Comparison of ENCODE assay signal across 8 cellular contexts in genomic region chr3:48465531-48466378, GRCh38. TPM values are rescaled to one million over a fixed set of nuclear protein-coding genes. Genes with fewer than 3 reads are reported as not detected.
DNase-seq lines count a peak whose midpoint lies in the region; ATAC-seq and TF ChIP-seq lines count a peak whose summit lies in the region.

No MANE protein-coding gene starts in this region.

- peak overlapping the region; percentile 92 for H3K27ac ChIP-seq in RWPE2 (ENCODE audit: poor library complexity, severe bottlenecking)

- H3K27ac Mint-ChIP-seq in natural killer cell treated with Interleukin-12 subunit alpha and Interleukin-12 subunit beta and Interleukin-15 and Interleukin-18, amount 100 ng/mL, for 72 hours = peak overlapping the region; percentile 96 to 100
- H3K27ac Mint-ChIP-seq in stimulated activated naive CD8-positive, alpha-beta T cell treated with anti-CD3 and anti-CD28 coated beads, Interleukin-15, Interleukin-2, amounts not matched to agents 100 ng/mL and 50 ng/mL, for 24 hours = peak overlapping the region; percentile 96

- H3K9me3 Mint-ChIP-seq in natural killer cell treated with Interleukin-12 subunit alpha and Interleukin-12 subunit beta and Interleukin-15 and Interleukin-18, amount 100 ng/mL, for 72 hours = no peaks in the 10 kb centered on the region
- H3K9me3 Mint-ChIP-seq in stimulated activated naive CD8-positive, alpha-beta T cell treated with anti-CD3 and anti-CD28 coated beads, Interleukin-15, Interleukin-2, amounts not matched to agents 100 ng/mL and 50 ng/mL, for 24 hours = no peaks in the 10 kb centered on the region

- H3K4me3 ChIP-seq in RWPE2 (ENCODE audit: severe bottlenecking) (peak overlapping the region; percentile 40), fibroblast of the aortic adventitia (ENCODE audit: low read depth, low read length) (peak overlapping the region; percentile 66)

- H3K4me1 Mint-ChIP-seq in natural killer cell treated with Interleukin-12 subunit alpha and Interleukin-12 subunit beta and Interleukin-15 and Interleukin-18, amount 100 ng/mL, for 72 hours (ENCODE audit: low read depth in 2 of 2) = peaks cover 39 to 41% of the 10 kb centered on the region in 2 donors
- peaks cover 52% of the 10 kb centered on the region for H3K4me1 Mint-ChIP-seq in stimulated activated naive CD8-positive, alpha-beta T cell treated with anti-CD3 and anti-CD28 coated beads, Interleukin-15, Interleukin-2, amounts not matched to agents 100 ng/mL and 50 ng/mL, for 24 hours (ENCODE audit: low read depth)

- no peaks in the 10 kb centered on the region for H3K27me3 Mint-ChIP-seq in natural killer cell treated with Interleukin-12 subunit alpha and Interleukin-12 subunit beta and Interleukin-15 and Interleukin-18, amount 100 ng/mL, for 72 hours
- H3K27me3 Mint-ChIP-seq in stimulated activated naive CD8-positive, alpha-beta T cell treated with anti-CD3 and anti-CD28 coated beads, Interleukin-15, Interleukin-2, amounts not matched to agents 100 ng/mL and 50 ng/mL, for 24 hours = no peaks in the 10 kb centered on the region

- ATAC-seq in GM21515 (IDR thresholded peaks at IDR 0.05; ENCODE audit: unreplicated experiment) = peak; percentile 69
- peak; percentile 90 for ATAC-seq in RWPE2 (ENCODE audit: low read depth)
- peak; percentile 95 to 96 for ATAC-seq in natural killer cell treated with Interleukin-12 subunit alpha and Interleukin-12 subunit beta and Interleukin-15 and Interleukin-18, amount 100 ng/mL, for 72 hours

- peak; percentile 84 for DNase-seq in DMS153 (lab: John Stamatoyannopoulos, UW)
- DNase-seq in HuH-7.5 (ENCODE audit: low spot score) = peak; percentile 73
- DNase-seq in RWPE2 (ENCODE audit: low spot score) = peak; percentile 99
- peak; percentile 56 for DNase-seq in activated gamma-delta T cell (lab: John Stamatoyannopoulos, UW)
- DNase-seq in fibroblast of the aortic adventitia (ENCODE audit: low read depth) = peak; percentile 100
- DNase-seq in natural killer cell treated with Interleukin-12 subunit alpha and Interleukin-12 subunit beta and Interleukin-15 and Interleukin-18, amount 100 ng/mL, for 72 hours (ENCODE audit: low spot score) = peak; percentile 87

- H3K36me3 ChIP-seq in RWPE2 (ENCODE audit: low read depth) = peaks cover 32% of the 10 kb centered on the region

- H3K27me3 ChIP-seq in RWPE2 (ENCODE audit: insufficient read depth, poor library complexity, severe bottlenecking) = no peaks in the 10 kb centered on the region

- peaks cover 10% of the 10 kb centered on the region for H3K4me1 ChIP-seq in RWPE2 (ENCODE audit: insufficient read depth, poor library complexity, severe bottlenecking)

- TF ChIP-seq CTCF in RWPE2 (IDR thresholded peaks at IDR 0.05; ENCODE audit: poor library complexity, severe bottlenecking) (peak; percentile 84), fibroblast of the aortic adventitia (IDR thresholded peaks at IDR 0.05; ENCODE audit: insufficient read depth, low read length) (peak; percentile 72)

- H3K4me3 Mint-ChIP-seq in natural killer cell treated with Interleukin-12 subunit alpha and Interleukin-12 subunit beta and Interleukin-15 and Interleukin-18, amount 100 ng/mL, for 72 hours = peak overlapping the region; percentile 92
- H3K4me3 Mint-ChIP-seq in stimulated activated naive CD8-positive, alpha-beta T cell treated with anti-CD3 and anti-CD28 coated beads, Interleukin-15, Interleukin-2, amounts not matched to agents 100 ng/mL and 50 ng/mL, for 24 hours = peak overlapping the region; percentile 95

- no peaks in the 10 kb centered on the region for H3K9me3 ChIP-seq in RWPE2 (ENCODE audit: severe bottlenecking)

- H3K36me3 Mint-ChIP-seq in natural killer cell treated with Interleukin-12 subunit alpha and Interleukin-12 subunit beta and Interleukin-15 and Interleukin-18, amount 100 ng/mL, for 72 hours = no peaks in the 10 kb centered on the region
- peaks cover 39% of the 10 kb centered on the region for H3K36me3 Mint-ChIP-seq in stimulated activated naive CD8-positive, alpha-beta T cell treated with anti-CD3 and anti-CD28 coated beads, Interleukin-15, Interleukin-2, amounts not matched to agents 100 ng/mL and 50 ng/mL, for 24 hours (ENCODE audit: low read depth)

RNA-seq across cellular contexts. Expression of gene ATRIP, which starts 19.2 kb away (rescaled TPM):
- 4.0 and 14.5 TPM in 2 replicates for total RNA-seq in fibroblast of the aortic adventitia (ENCODE audit: low replicate concordance)
- 10 to 100 TPM; 14.0 to 26.2 TPM for total RNA-seq in natural killer cell treated with Interleukin-12 subunit alpha and Interleukin-12 subunit beta and Interleukin-15 and Interleukin-18, amount 100 ng/mL, for 72 hours

RNA-seq across cellular contexts. Expression of gene TMA7, which starts 25.7 kb away (rescaled TPM):
- 234 and 390 TPM in 2 replicates for total RNA-seq in fibroblast of the aortic adventitia (ENCODE audit: low replicate concordance)
- total RNA-seq in natural killer cell treated with Interleukin-12 subunit alpha and Interleukin-12 subunit beta and Interleukin-15 and Interleukin-18, amount 100 ng/mL, for 72 hours = 100 to 1,000 TPM; 202 to 217 TPM

RNA-seq across cellular contexts. Expression of gene CCDC51, which starts 25.8 kb away (rescaled TPM):
- total RNA-seq in fibroblast of the aortic adventitia (ENCODE audit: low replicate concordance) = 19.3 and 38.0 TPM in 2 replicates
- total RNA-seq in natural killer cell treated with Interleukin-12 subunit alpha and Interleukin-12 subunit beta and Interleukin-15 and Interleukin-18, amount 100 ng/mL, for 72 hours = 10 to 100 TPM; 13.0 to 23.3 TPM

RNA-seq across cellular contexts. Expression of gene PLXNB1, which starts 35.9 kb away (rescaled TPM):
- total RNA-seq in fibroblast of the aortic adventitia (ENCODE audit: low replicate concordance) = 30.0 and 59.5 TPM in 2 replicates
- 1 to 10 TPM; 5.9 to 9.6 TPM for total RNA-seq in natural killer cell treated with Interleukin-12 subunit alpha and Interleukin-12 subunit beta and Interleukin-15 and Interleukin-18, amount 100 ng/mL, for 72 hours

RNA-seq across cellular contexts. Expression of gene SHISA5, which starts 38.2 kb away (rescaled TPM):
- 60.4 and 107 TPM in 2 replicates for total RNA-seq in fibroblast of the aortic adventitia (ENCODE audit: low replicate concordance)
- 100 to 1,000 TPM in 1 of 2 donors, 10 to 100 TPM in 1; 88.4 to 126 TPM for total RNA-seq in natural killer cell treated with Interleukin-12 subunit alpha and Interleukin-12 subunit beta and Interleukin-15 and Interleukin-18, amount 100 ng/mL, for 72 hours

Comparison
In these comparisons a context has a peak if more than half of its experiments do, and no peak if none do; other contexts are left out.
1. Peak in every context shown above with its lines: DNase-seq, ATAC-seq, H3K4me3 ChIP-seq and H3K27ac ChIP-seq.